Comparison of ENCODE assay signal across 2 cellular contexts in the genomic region with DNA sequence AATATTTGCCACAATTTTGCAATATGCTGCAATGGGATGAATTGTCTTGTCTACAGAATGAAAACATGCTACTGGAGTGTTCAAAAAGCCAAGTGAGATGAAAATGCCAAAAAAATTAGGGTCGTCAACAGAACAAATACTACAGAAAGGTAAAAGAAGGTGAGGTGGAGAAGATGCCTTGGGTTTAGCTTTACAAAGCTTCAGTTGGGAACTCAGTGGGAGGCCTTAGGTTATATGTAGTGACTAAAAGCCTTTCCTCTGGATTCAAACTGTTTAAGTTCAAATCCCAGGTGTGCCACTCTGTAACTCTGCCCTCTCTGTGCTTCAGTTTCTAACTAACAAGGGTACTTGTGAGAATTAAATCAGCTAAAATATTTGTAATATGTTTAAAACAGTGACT.
TF ChIP-seq lines count a peak whose summit lies in the region.

No MANE protein-coding gene starts in this region.

TF ChIP-seq in GM23338, 12 proteins besides CTCF, POLR2A, EP300 and RAD21 (continues in another document):
- TF ChIP-seq ZNF114 (CRISPR knock-in tag; IDR thresholded peaks at IDR 0.05) (no peak), EZH2 (IDR thresholded peaks at IDR 0.05; ENCODE audit: low read depth, unreplicated experiment) (no peak), EZH2phosphoT487 (IDR thresholded peaks at IDR 0.05; ENCODE audit: unreplicated experiment) (no peak), ZNF331 (CRISPR knock-in tag; IDR thresholded peaks at IDR 0.05; ENCODE audit: low read depth) (no peak), CREB1 (CRISPR knock-in tag; IDR thresholded peaks at IDR 0.05; ENCODE audit: low read depth) (no peak), NANOG (IDR thresholded peaks at IDR 0.05; ENCODE audit: borderline replicate concordance) (no peak), JUNB (IDR thresholded peaks at IDR 0.05; ENCODE audit: unreplicated experiment) (no peak)
- TF ChIP-seq, protein P1, sequence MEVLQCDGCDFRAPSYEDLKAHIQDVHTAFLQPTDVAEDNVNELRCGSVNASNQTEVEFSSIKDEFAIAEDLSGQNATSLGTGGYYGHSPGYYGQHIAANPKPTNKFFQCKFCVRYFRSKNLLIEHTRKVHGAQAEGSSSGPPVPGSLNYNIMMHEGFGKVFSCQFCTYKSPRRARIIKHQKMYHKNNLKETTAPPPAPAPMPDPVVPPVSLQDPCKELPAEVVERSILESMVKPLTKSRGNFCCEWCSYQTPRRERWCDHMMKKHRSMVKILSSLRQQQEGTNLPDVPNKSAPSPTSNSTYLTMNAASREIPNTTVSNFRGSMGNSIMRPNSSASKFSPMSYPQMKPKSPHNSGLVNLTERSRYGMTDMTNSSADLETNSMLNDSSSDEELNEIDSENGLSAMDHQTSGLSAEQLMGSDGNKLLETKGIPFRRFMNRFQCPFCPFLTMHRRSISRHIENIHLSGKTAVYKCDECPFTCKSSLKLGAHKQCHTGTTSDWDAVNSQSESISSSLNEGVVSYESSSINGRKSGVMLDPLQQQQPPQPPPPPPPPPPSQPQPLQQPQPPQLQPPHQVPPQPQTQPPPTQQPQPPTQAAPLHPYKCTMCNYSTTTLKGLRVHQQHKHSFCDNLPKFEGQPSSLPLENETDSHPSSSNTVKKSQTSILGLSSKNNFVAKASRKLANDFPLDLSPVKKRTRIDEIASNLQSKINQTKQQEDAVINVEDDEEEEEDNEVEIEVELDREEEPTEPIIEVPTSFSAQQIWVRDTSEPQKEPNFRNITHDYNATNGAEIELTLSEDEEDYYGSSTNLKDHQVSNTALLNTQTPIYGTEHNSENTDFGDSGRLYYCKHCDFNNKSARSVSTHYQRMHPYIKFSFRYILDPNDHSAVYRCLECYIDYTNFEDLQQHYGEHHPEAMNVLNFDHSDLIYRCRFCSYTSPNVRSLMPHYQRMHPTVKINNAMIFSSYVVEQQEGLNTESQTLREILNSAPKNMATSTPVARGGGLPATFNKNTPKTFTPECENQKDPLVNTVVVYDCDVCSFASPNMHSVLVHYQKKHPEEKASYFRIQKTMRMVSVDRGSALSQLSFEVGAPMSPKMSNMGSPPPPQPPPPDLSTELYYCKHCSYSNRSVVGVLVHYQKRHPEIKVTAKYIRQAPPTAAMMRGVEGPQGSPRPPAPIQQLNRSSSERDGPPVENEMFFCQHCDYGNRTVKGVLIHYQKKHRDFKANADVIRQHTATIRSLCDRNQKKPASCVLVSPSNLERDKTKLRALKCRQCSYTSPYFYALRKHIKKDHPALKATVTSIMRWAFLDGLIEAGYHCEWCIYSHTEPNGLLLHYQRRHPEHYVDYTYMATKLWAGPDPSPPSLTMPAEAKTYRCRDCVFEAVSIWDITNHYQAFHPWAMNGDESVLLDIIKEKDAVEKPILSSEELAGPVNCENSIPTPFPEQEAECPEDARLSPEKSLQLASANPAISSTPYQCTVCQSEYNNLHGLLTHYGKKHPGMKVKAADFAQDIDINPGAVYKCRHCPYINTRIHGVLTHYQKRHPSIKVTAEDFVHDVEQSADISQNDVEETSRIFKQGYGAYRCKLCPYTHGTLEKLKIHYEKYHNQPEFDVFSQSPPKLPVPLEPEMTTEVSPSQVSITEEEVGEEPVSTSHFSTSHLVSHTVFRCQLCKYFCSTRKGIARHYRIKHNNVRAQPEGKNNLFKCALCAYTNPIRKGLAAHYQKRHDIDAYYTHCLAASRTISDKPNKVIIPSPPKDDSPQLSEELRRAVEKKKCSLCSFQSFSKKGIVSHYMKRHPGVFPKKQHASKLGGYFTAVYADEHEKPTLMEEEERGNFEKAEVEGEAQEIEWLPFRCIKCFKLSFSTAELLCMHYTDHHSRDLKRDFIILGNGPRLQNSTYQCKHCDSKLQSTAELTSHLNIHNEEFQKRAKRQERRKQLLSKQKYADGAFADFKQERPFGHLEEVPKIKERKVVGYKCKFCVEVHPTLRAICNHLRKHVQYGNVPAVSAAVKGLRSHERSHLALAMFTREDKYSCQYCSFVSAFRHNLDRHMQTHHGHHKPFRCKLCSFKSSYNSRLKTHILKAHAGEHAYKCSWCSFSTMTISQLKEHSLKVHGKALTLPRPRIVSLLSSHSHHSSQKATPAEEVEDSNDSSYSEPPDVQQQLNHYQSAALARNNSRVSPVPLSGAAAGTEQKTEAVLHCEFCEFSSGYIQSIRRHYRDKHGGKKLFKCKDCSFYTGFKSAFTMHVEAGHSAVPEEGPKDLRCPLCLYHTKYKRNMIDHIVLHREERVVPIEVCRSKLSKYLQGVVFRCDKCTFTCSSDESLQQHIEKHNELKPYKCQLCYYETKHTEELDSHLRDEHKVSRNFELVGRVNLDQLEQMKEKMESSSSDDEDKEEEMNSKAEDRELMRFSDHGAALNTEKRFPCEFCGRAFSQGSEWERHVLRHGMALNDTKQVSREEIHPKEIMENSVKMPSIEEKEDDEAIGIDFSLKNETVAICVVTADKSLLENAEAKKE (CRISPR knock-in tag; IDR thresholded peaks at IDR 0.05): no peak
- TF ChIP-seq, protein P2, sequence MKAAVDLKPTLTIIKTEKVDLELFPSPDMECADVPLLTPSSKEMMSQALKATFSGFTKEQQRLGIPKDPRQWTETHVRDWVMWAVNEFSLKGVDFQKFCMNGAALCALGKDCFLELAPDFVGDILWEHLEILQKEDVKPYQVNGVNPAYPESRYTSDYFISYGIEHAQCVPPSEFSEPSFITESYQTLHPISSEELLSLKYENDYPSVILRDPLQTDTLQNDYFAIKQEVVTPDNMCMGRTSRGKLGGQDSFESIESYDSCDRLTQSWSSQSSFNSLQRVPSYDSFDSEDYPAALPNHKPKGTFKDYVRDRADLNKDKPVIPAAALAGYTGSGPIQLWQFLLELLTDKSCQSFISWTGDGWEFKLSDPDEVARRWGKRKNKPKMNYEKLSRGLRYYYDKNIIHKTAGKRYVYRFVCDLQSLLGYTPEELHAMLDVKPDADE (IDR thresholded peaks at IDR 0.05): no peak
- TF ChIP-seq, protein P3, sequence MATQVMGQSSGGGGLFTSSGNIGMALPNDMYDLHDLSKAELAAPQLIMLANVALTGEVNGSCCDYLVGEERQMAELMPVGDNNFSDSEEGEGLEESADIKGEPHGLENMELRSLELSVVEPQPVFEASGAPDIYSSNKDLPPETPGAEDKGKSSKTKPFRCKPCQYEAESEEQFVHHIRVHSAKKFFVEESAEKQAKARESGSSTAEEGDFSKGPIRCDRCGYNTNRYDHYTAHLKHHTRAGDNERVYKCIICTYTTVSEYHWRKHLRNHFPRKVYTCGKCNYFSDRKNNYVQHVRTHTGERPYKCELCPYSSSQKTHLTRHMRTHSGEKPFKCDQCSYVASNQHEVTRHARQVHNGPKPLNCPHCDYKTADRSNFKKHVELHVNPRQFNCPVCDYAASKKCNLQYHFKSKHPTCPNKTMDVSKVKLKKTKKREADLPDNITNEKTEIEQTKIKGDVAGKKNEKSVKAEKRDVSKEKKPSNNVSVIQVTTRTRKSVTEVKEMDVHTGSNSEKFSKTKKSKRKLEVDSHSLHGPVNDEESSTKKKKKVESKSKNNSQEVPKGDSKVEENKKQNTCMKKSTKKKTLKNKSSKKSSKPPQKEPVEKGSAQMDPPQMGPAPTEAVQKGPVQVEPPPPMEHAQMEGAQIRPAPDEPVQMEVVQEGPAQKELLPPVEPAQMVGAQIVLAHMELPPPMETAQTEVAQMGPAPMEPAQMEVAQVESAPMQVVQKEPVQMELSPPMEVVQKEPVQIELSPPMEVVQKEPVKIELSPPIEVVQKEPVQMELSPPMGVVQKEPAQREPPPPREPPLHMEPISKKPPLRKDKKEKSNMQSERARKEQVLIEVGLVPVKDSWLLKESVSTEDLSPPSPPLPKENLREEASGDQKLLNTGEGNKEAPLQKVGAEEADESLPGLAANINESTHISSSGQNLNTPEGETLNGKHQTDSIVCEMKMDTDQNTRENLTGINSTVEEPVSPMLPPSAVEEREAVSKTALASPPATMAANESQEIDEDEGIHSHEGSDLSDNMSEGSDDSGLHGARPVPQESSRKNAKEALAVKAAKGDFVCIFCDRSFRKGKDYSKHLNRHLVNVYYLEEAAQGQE (IDR thresholded peaks at IDR 0.05; ENCODE audit: unreplicated experiment): no peak

TF ChIP-seq in H1, 55 proteins besides CTCF, POLR2A, EP300 and RAD21:
- TF ChIP-seq CHD1 (IDR thresholded peaks at IDR 0.05; ENCODE audit: low read depth, low read length) (no peak), TBP (IDR thresholded peaks at IDR 0.05; ENCODE audit: low read depth, low read length) (peak; percentile 52; the same call in 1 of the 2 replicates)
